Comparison of ENCODE assay signal across 8 cellular contexts in genomic region chr6:144047688-144048087, GRCh38.
"Had no signal": no experiment of that assay in that cellular context is flagged by ENCODE, and none has a peak within 500 bp of the region (broad histone marks: within the 10 kb centered on the region; RNA-seq: fewer than 3 reads in every experiment).

No MANE protein-coding gene starts in this region.

- H3K4me3 ChIP-seq: GM12878 had no signal

- DNase-seq: GDM1, GF-D8 had no signal

- ATAC-seq: GM12878 had no signal

- FAIRE-seq: G401.6, GM12878, GM12891, GM12892, GM18507, GM19239 had no signal
